In the genomic region with DNA sequence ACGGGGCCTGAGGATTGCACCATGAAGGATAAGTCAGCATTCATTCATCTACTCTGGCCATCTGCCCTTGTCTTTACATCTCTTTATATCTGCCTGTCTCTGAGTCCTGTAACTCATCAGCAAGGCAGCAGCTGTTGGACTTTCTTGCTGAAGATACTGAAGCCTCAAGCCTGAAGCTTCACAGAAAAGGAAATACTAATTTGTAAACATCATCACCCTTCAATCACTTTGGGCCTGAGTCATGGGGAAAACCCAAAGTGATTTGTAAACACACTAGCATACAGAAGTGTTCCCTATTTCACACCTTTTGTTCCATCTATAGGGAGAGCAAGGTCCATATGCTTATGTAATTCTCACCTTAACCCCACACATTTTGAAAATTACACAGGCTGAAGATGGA, we compare ENCODE assay signal across 22 cellular contexts.
DNase-seq lines count a peak whose midpoint lies in the region; ATAC-seq and TF ChIP-seq lines count a peak whose summit lies in the region.
"Had no signal": no experiment of that assay in that cellular context is flagged by ENCODE, and none has a peak within 500 bp of the region (broad histone marks: within the 10 kb centered on the region; RNA-seq: fewer than 3 reads in every experiment).

No MANE protein-coding gene starts in this region.

- CTCF ChIA-PET in mammary epithelial cell (lab: Charles Lee; ENCODE audit: low non-redundant PET), result interaction anchor here (0.5 kb wide), 1 partner anchor 314 kb away, joined by 3 read pairs; no protein-coding TSS in a partner anchor

- no peak for ATAC-seq in right lobe of liver
- ATAC-seq in GM21786 (IDR thresholded peaks at IDR 0.05; ENCODE audit: unreplicated experiment), result no peak
- ATAC-seq: body of pancreas; stimulated activated naive CD8-positive, alpha-beta T cell treated with anti-CD3 and anti-CD28 coated beads, Interleukin-15, Interleukin-2, amounts not matched to agents 100 U/mL and 50 U/mL, for 24 hours had no signal

- no peak overlapping the region for H3K4me2 ChIP-seq in mammary epithelial cell (ENCODE audit: insufficient read depth, low read depth, low read length)

- TF ChIP-seq CTCF in mammary epithelial cell (conservative IDR thresholded peaks at IDR 0.05 in 1 of 2, IDR thresholded peaks at IDR 0.05 in 1 of 2; ENCODE audit: extremely low read depth in 1 of 2, insufficient read depth in 1 of 2, low read depth in 1 of 2, low read length in 2 of 2) (no peak), left ventricle myocardium inferior (IDR thresholded peaks at IDR 0.05; ENCODE audit: borderline replicate concordance) (no peak), right lobe of liver (IDR thresholded peaks at IDR 0.05) (no peak)

- H3K4me1 ChIP-seq in mammary epithelial cell (ENCODE audit: insufficient read depth, low read length), result no peaks in the 10 kb centered on the region
- no peaks in the 10 kb centered on the region for H3K4me1 ChIP-seq in left ventricle myocardium inferior
- H3K4me1 ChIP-seq in right lobe of liver, result no peaks in the 10 kb centered on the region
- H3K4me1 ChIP-seq: body of pancreas, testis had no signal

- H3K36me3 ChIP-seq in mammary epithelial cell (ENCODE audit: insufficient read depth, low read length), result no peaks in the 10 kb centered on the region
- H3K36me3 ChIP-seq in left ventricle myocardium inferior, result no peaks in the 10 kb centered on the region
- no peaks in the 10 kb centered on the region for H3K36me3 ChIP-seq in right lobe of liver
- H3K36me3 ChIP-seq: WERI-Rb-1 had no signal

- H3K27me3 ChIP-seq in mammary epithelial cell (ENCODE audit: insufficient read depth, low read length) (no peaks in the 10 kb centered on the region), left ventricle myocardium inferior (ENCODE audit: low read depth) (no peaks in the 10 kb centered on the region), right lobe of liver (no peaks in the 10 kb centered on the region)
- H3K27me3 ChIP-seq: body of pancreas, testis had no signal

- no TSS peak for BruUV-seq in mammary epithelial cell (replicated peaks; lab: Mats Ljungman, UMichigan)

- H3K9ac ChIP-seq in mammary epithelial cell (ENCODE audit: insufficient read depth, low read length), result no peak overlapping the region
- H3K9ac ChIP-seq: GM23248 had no signal

- dilution Hi-C loops in mammary epithelial cell (cut with HindIII; ENCODE audit: low sequenced_read_pairs), result no loop called here

- DNase-seq in NCI-H82 (lab: John Stamatoyannopoulos, UW), result peak; percentile 43
- no peak for DNase-seq in NCI-H82 treated with DMSO at 0.1 percent for 48 hours (lab: John Stamatoyannopoulos, UW; ENCODE audit: unreplicated experiment)
- DNase-seq in mammary epithelial cell, result peak; percentile 8
- DNase-seq in kidney tubule cell (ENCODE audit: low spot score), result peak; percentile 13
- no peak for DNase-seq in left ventricle myocardium inferior
- no peak for DNase-seq in NCI-H774 (lab: John Stamatoyannopoulos, UW)
- DNase-seq in right lobe of liver, result no peak
- DNase-seq: activated CD4-positive, alpha-beta T cell treated with anti-CD3 and anti-CD28 coated beads, Interleukin-2, amount 50 U/mL, for 1 hour; activated naive CD4-positive, alpha-beta T cell treated with Interleukin-2 at 50 U/mL for 16 hours; body of pancreas; effector memory CD4-positive, alpha-beta T cell; EL; GM23248; hippocampal formation; naive B cell; NCI-H1417 treated with DMSO at 0.1 percent for 48 hours; nucleus accumbens; SHP77 treated with DMSO at 0.1 percent for 48 hours; stimulated activated naive CD8-positive, alpha-beta T cell treated with anti-CD3 and anti-CD28 coated beads, Interleukin-15, Interleukin-2, amounts not matched to agents 100 U/mL and 50 U/mL, for 24 hours; testis; WERI-Rb-1 had no signal

- H3K9me3 ChIP-seq in mammary epithelial cell (replicated peaks; ENCODE audit: insufficient read depth, low read length) (no peaks in the 10 kb centered on the region), left ventricle myocardium inferior (replicated peaks) (no peaks in the 10 kb centered on the region), right lobe of liver (no peaks in the 10 kb centered on the region)
- H3K9me3 ChIP-seq: body of pancreas, testis had no signal

- H3K27ac ChIP-seq in mammary epithelial cell (ENCODE audit: insufficient read depth, low read depth, low read length) (no peak overlapping the region), left ventricle myocardium inferior (replicated peaks) (no peak overlapping the region), right lobe of liver (no peak overlapping the region)
- H3K27ac ChIP-seq: body of pancreas, GM23248, testis, WERI-Rb-1 had no signal

- no peaks in the 10 kb centered on the region for H4K20me1 ChIP-seq in mammary epithelial cell (ENCODE audit: insufficient read depth, low read length)

- H3K4me3 ChIP-seq in mammary epithelial cell (replicated peaks in 1 of 3; ENCODE audit: insufficient read depth in 1 of 3, low read depth in 2 of 3, low read length in 3 of 3) (no peak overlapping the region), left ventricle myocardium inferior (no peak overlapping the region), right lobe of liver (no peak overlapping the region)
- H3K4me3 ChIP-seq: body of pancreas, GM23248, testis had no signal

- no peak overlapping the region for H2AFZ ChIP-seq in mammary epithelial cell (ENCODE audit: low read depth, low read length)
- H2AFZ ChIP-seq: GM23248 had no signal

- TF ChIP-seq POLR2A in right lobe of liver (IDR thresholded peaks at IDR 0.05), result no peak

- WGBS in mammary epithelial cell (ENCODE audit: low coverage, missing lambda C conversion rate), result 36% methylated on average over 1 of the region's 1 CpG
- WGBS in right lobe of liver (ENCODE audit: insufficient coverage, low coverage, low lambda C conversion rate, missing lambda C conversion rate), result 50% methylated on average over 1 of the region's 1 CpG

- intact Hi-C loops in mammary epithelial cell (cut with micrococcal nuclease), result no loop called here
- intact Hi-C loops in left ventricle myocardium inferior (cut with micrococcal nuclease), result no loop called here
- intact Hi-C loops in right lobe of liver (cut with DNase I), result no loop called here

- in situ Hi-C loops in mammary epithelial cell (cut with MboI; ENCODE audit: low sequenced_read_pairs in 2 of 2), result no loop called here

- no peaks in the 10 kb centered on the region for H3K79me2 ChIP-seq in mammary epithelial cell (ENCODE audit: insufficient read depth, low read length)

Comparison
In these comparisons a context has a peak if more than half of its experiments do, and no peak if none do; other contexts are left out.
1. DNase-seq: peak in NCI-H82 (single experiment), mammary epithelial cell (single experiment) and kidney tubule cell (single experiment); none in NCI-H82 treated with DMSO at 0.1 percent for 48 hours (single experiment), left ventricle myocardium inferior (single experiment), NCI-H774 (single experiment) and right lobe of liver (0 of 3).